24 cellular contexts compared by ENCODE assay signal in genomic region chr3:127686512-127686894, GRCh38. TPM values are rescaled to one million over a fixed set of nuclear protein-coding genes. Genes with fewer than 3 reads are reported as not detected.
DNase-seq lines count a peak whose midpoint lies in the region; ATAC-seq, FAIRE-seq and TF ChIP-seq lines count a peak whose summit lies in the region.
"Had no signal": no experiment of that assay in that cellular context is flagged by ENCODE, and none has a peak within 500 bp of the region (broad histone marks: within the 10 kb centered on the region; RNA-seq: fewer than 3 reads in every experiment).

No MANE protein-coding gene starts in this region.

- SMC1A ChIA-PET in GM12878 (lab: Charles Lee; ENCODE audit: uncharacterized antibody, unreplicated experiment) = no interaction called here

- no peaks in the 10 kb centered on the region for H3K9me3 ChIP-seq in CD8-positive, alpha-beta T cell (ENCODE audit: low read length)
- no peaks in the 10 kb centered on the region for H3K9me3 ChIP-seq in GM12878 (replicated peaks; ENCODE audit: control insufficient read depth, insufficient read depth, low read length)
- no peaks in the 10 kb centered on the region for H3K9me3 ChIP-seq in ascending aorta
- H3K9me3 ChIP-seq: A549, BE2C had no signal

- H3K36me3 Mint-ChIP-seq in CD8-positive, alpha-beta T cell = no peaks in the 10 kb centered on the region
- no peaks in the 10 kb centered on the region for H3K36me3 Mint-ChIP-seq in nephron progenitor cell (ENCODE audit: low read depth)

- peak; percentile 6 for TF ChIP-seq CTCF in CD8-positive, alpha-beta T cell (IDR thresholded peaks at IDR 0.05)
- TF ChIP-seq CTCF in GM12878 (IDR thresholded peaks at IDR 0.05 in 2 of 3, conservative IDR thresholded peaks at IDR 0.05 in 1 of 3; ENCODE audit: control insufficient read depth in 2 of 3, extremely low read depth in 1 of 3, insufficient read depth in 1 of 3, low read depth in 3 of 3, low read length in 3 of 3) (no peak), ascending aorta (IDR thresholded peaks at IDR 0.05) (no peak), nephron progenitor cell (IDR thresholded peaks at IDR 0.05) (no peak)

- H3K4me1 ChIP-seq in CD8-positive, alpha-beta T cell (ENCODE audit: insufficient read depth, low read length) = peaks cover 6% of the 10 kb centered on the region
- H3K4me1 ChIP-seq in GM12878 (ENCODE audit: control insufficient read depth, insufficient read depth, low read length) (peaks cover 21% of the 10 kb centered on the region), ascending aorta (peaks cover 29 to 32% of the 10 kb centered on the region in 2 donors)
- H3K4me1 ChIP-seq: BE2C had no signal

- RAD21 ChIA-PET in GM12878 (lab: Charles Lee; ENCODE audit: unreplicated experiment) = no interaction called here

- peaks cover 11% of the 10 kb centered on the region for H3K4me1 Mint-ChIP-seq in CD8-positive, alpha-beta T cell (ENCODE audit: low read depth)
- peaks cover 16% of the 10 kb centered on the region for H3K4me1 Mint-ChIP-seq in nephron progenitor cell

- H4K20me1 ChIP-seq in GM12878 (ENCODE audit: control insufficient read depth, insufficient read depth) = no peaks in the 10 kb centered on the region
- H4K20me1 ChIP-seq: BLaER1 treated with 17β-estradiol and CSF1 and Interleukin-3, amounts not matched to agents 10 nM and 100 nM had no signal

- no peaks in the 10 kb centered on the region for H3K79me2 ChIP-seq in GM12878 (ENCODE audit: control insufficient read depth, insufficient read depth, low read length)

- POLR2A ChIA-PET in CD8-positive, alpha-beta T cell (lab: Charles Lee) = no interaction called here
- POLR2A ChIA-PET in GM12878 (lab: Charles Lee) = no interaction called here

- no peak for ATAC-seq in CD8-positive, alpha-beta T cell
- ATAC-seq in GM12878 = no peak
- ATAC-seq: A549, HCT116 had no signal

- intact Hi-C loops in CD8-positive, alpha-beta T cell (cut with DNase I, micrococcal nuclease) = no loop called here
- intact Hi-C loops in GM12878 (cut with micrococcal nuclease; ENCODE audit: unreplicated experiment) (no loop called here), ascending aorta (cut with DNase I) (no loop called here)

- DNase-seq in CD8-positive, alpha-beta T cell = no peak
- DNase-seq in GM19239 (ENCODE audit: insufficient read length, low spot score) (no peak), GM12878 (ENCODE audit: low read depth, low spot score) (no peak), urothelium cell line (ENCODE audit: low spot score) (no peak), occipital lobe (lab: John Stamatoyannopoulos, UW) (no peak), ascending aorta (ENCODE audit: low spot score in 2 of 2) (no peak), nephron progenitor cell (no peak)
- DNase-seq: 8988T; ACHN; AML-193; BE2C; Calu3; CD4-positive, alpha-beta T cell; COR-L47; DMS53; DMS79 treated with DMSO at 0.1 percent for 48 hours; GF-D8; GM23248; H9; HFFc6 had no signal

- peak; percentile 35 for FAIRE-seq in GM19239 (lab: Jason Lieb, UNC)
- FAIRE-seq in GM12878 (lab: Jason Lieb, UNC) = no peak
- peak; percentile 9 for FAIRE-seq in urothelium cell line (lab: Jason Lieb, UNC)
- FAIRE-seq: A549 had no signal

- TF ChIP-seq RAD21 in GM12878 (IDR thresholded peaks at IDR 0.05; ENCODE audit: insufficient read depth, low read depth, low read length) = no peak

- no peaks in the 10 kb centered on the region for H3K36me3 ChIP-seq in CD8-positive, alpha-beta T cell (ENCODE audit: insufficient read depth, low read length)
- peaks cover 3 to 7% of the 10 kb centered on the region in 2 experiments; a peak in 3 of 4 replicates for H3K36me3 ChIP-seq in GM12878 (ENCODE audit: control insufficient read depth in 2 of 2, insufficient read depth in 2 of 2, low read length in 1 of 2)
- H3K36me3 ChIP-seq in ascending aorta = no peaks in the 10 kb centered on the region
- H3K36me3 ChIP-seq: BE2C; BLaER1 treated with 17β-estradiol and CSF1 and Interleukin-3, amounts not matched to agents 10 nM and 100 nM had no signal

- H3K27me3 Mint-ChIP-seq in CD8-positive, alpha-beta T cell (ENCODE audit: low read depth) = no peaks in the 10 kb centered on the region
- H3K27me3 Mint-ChIP-seq in nephron progenitor cell (ENCODE audit: low read depth, poor library complexity) = no peaks in the 10 kb centered on the region
- H3K27me3 Mint-ChIP-seq: CD4-positive, alpha-beta T cell had no signal

- H3K9me3 Mint-ChIP-seq in CD8-positive, alpha-beta T cell = no peaks in the 10 kb centered on the region
- H3K9me3 Mint-ChIP-seq in nephron progenitor cell = no peaks in the 10 kb centered on the region
- H3K9me3 Mint-ChIP-seq: CD14-positive monocyte; CD4-positive, alpha-beta T cell; H9; HFFc6 had no signal

- H3K9ac ChIP-seq in GM12878 (ENCODE audit: control insufficient read depth, insufficient read depth, low read length) = no peak overlapping the region
- H3K9ac ChIP-seq: BLaER1 treated with 17β-estradiol and CSF1 and Interleukin-3, amounts not matched to agents 10 nM and 100 nM; GM23248 had no signal

- no peaks in the 10 kb centered on the region for H3K27me3 ChIP-seq in CD8-positive, alpha-beta T cell (ENCODE audit: insufficient read depth, low read length)
- H3K27me3 ChIP-seq in GM12878 (replicated peaks in 1 of 2; ENCODE audit: control insufficient read depth in 2 of 2, insufficient read depth in 2 of 2, low read length in 1 of 2) (no peaks in the 10 kb centered on the region), ascending aorta (no peaks in the 10 kb centered on the region)
- H3K27me3 ChIP-seq: BE2C; BLaER1 treated with 17β-estradiol and CSF1 and Interleukin-3, amounts not matched to agents 10 nM and 100 nM had no signal

- H3K27ac Mint-ChIP-seq in CD8-positive, alpha-beta T cell = no peak overlapping the region
- H3K27ac Mint-ChIP-seq in nephron progenitor cell = no peak overlapping the region
- H3K27ac Mint-ChIP-seq: CD14-positive monocyte; CD4-positive, alpha-beta T cell; H9; HFFc6 had no signal

- no peak overlapping the region for H3K4me2 ChIP-seq in GM12878 (ENCODE audit: control insufficient read depth, insufficient read depth)
- H3K4me2 ChIP-seq: A549; BLaER1 treated with 17β-estradiol and CSF1 and Interleukin-3, amounts not matched to agents 10 nM and 100 nM had no signal

- H3K4me3 ChIP-seq in CD8-positive, alpha-beta T cell (ENCODE audit: low read depth, low read length) = no peak overlapping the region
- no peak overlapping the region for H3K4me3 ChIP-seq in GM12878
- H3K4me3 ChIP-seq in ascending aorta = no peak overlapping the region
- H3K4me3 ChIP-seq: A549; BLaER1 treated with 17β-estradiol and CSF1 and Interleukin-3, amounts not matched to agents 10 nM and 100 nM; GM23248 had no signal

- in situ Hi-C loops in GM12878 (cut with MboI) = no loop called here

- no TSS peak for BruUV-seq in GM12878 (replicated peaks; lab: Mats Ljungman, UMichigan)

- TF ChIP-seq POLR2A in GM12878 (IDR thresholded peaks at IDR 0.05; ENCODE audit: low read depth, low read length) = no peak

- H3K4me3 Mint-ChIP-seq in CD8-positive, alpha-beta T cell = no peak overlapping the region
- H3K4me3 Mint-ChIP-seq in nephron progenitor cell = no peak overlapping the region
- H3K4me3 Mint-ChIP-seq: CD14-positive monocyte; CD4-positive, alpha-beta T cell; H9; HFFc6 had no signal

- H3K27ac ChIP-seq in CD8-positive, alpha-beta T cell (ENCODE audit: low read depth, low read length) = no peak overlapping the region
- H3K27ac ChIP-seq in GM12878 (ENCODE audit: control insufficient read depth, insufficient read depth) = no peak overlapping the region
- no peak overlapping the region for H3K27ac ChIP-seq in ascending aorta
- H3K27ac ChIP-seq: A549; BLaER1 treated with 17β-estradiol and CSF1 and Interleukin-3, amounts not matched to agents 10 nM and 100 nM; GM23248 had no signal

- no peak for TF ChIP-seq EP300 in GM12878 (IDR thresholded peaks at IDR 0.05; ENCODE audit: borderline replicate concordance in 1 of 2, control insufficient read depth in 1 of 2, low read depth in 2 of 2, low read length in 2 of 2)

- no peak overlapping the region for H2AFZ ChIP-seq in GM12878 (ENCODE audit: control insufficient read depth, low read depth, low read length)
- H2AFZ ChIP-seq: GM23248 had no signal

- CTCF ChIA-PET in CD8-positive, alpha-beta T cell (lab: Charles Lee) = no interaction called here
- CTCF ChIA-PET in GM12878 (lab: Yijun Ruan, JAX) = no interaction called here

RNA-seq across cellular contexts. Expression of gene ABTB1, which starts 13.8 kb away (rescaled TPM):
- total RNA-seq in CD8-positive, alpha-beta T cell = 10 to 100 TPM; 86.0 to 88.1 TPM
- 15.1 and 16.1 TPM in 2 replicates for total RNA-seq in GM12878 (2013; cell fraction: nucleolus; rRNA removed)
- total RNA-seq in GM12878 (2014; rRNA removed) (5.7 and 7.1 TPM in 2 replicates), GM12878 (2014; rRNA removed; fragmentation: Illumina TruSeq; extraction: Trizol) (1.9 and 2.1 TPM in 2 replicates), GM12878 (2021) (10.1 and 10.6 TPM in 2 replicates), occipital lobe (4.7 TPM), ascending aorta (61.7 TPM)
- polyA plus RNA-seq in GM12878 (2011; ENCODE audit: low read depth) = 5.6 TPM
- polyA plus RNA-seq in GM12878 (2011; rRNA removed) (4.1 and 7.2 TPM in 2 replicates), GM12878 (2014; fragmentation: Illumina TruSeq; extraction: Trizol) (1.0 and 2.4 TPM in 2 replicates), GM12878 (2014; fragmentation: Nextera tagmentation; extraction: Ambion mirVana) (under 1 TPM; 0.11 to 0.31 TPM), GM12878 (2014; rRNA removed) (10.2 and 12.9 TPM in 2 replicates), GM12878 (2016; fragmentation: Nextera tagmentation; extraction: Ambion mirVana) (1 to 10 TPM; 7.7 to 9.2 TPM)
- polyA plus RNA-seq in GM12878 (2011; cell fraction: cytosol; rRNA removed) = 8.9 and 12.4 TPM in 2 replicates
- polyA plus RNA-seq in GM12878 (2011; cell fraction: nucleus; rRNA removed) = 53.7 and 56.1 TPM in 2 replicates
- polyA plus RNA-seq in GM12878 (2012) = 13.6 and 13.8 TPM in 2 replicates
- polyA minus RNA-seq in GM12878 (2011; rRNA and poly(A)+ RNA removed) = 6.8 and 8.2 TPM in 2 replicates
- polyA minus RNA-seq in GM12878 (2011; cell fraction: cytosol; rRNA and poly(A)+ RNA removed) = 1.9 and 5.0 TPM in 2 replicates
- polyA minus RNA-seq in GM12878 (2011; cell fraction: nucleus; rRNA and poly(A)+ RNA removed) = 9.6 and 12.6 TPM in 2 replicates

RNA-seq across cellular contexts. Expression of gene PODXL2, which starts 57.5 kb away (rescaled TPM):
- total RNA-seq in CD8-positive, alpha-beta T cell = 1 to 10 TPM; 2.7 to 3.2 TPM
- total RNA-seq in GM12878 (2013; cell fraction: nucleolus; rRNA removed) = not detected in 2 replicates
- total RNA-seq in GM12878 (2014; rRNA removed) (21.0 and 24.3 TPM in 2 replicates), GM12878 (2014; rRNA removed; fragmentation: Illumina TruSeq; extraction: Trizol) (12.4 and 13.2 TPM in 2 replicates), GM12878 (2021) (22.2 and 24.4 TPM in 2 replicates), occipital lobe (160 TPM), ascending aorta (1.6 TPM)
- 0.43 TPM for polyA plus RNA-seq in GM12878 (2011; ENCODE audit: low read depth)
- polyA plus RNA-seq in GM12878 (2011; rRNA removed) (not detected in 2 replicates), GM12878 (2014; fragmentation: Illumina TruSeq; extraction: Trizol) (6.9 and 10.3 TPM in 2 replicates), GM12878 (2014; fragmentation: Nextera tagmentation; extraction: Ambion mirVana) (under 1 TPM in 1 of 2 experiments, not detected in 1; 0.03 TPM), GM12878 (2014; rRNA removed) (22.5 and 25.4 TPM in 2 replicates), GM12878 (2016; fragmentation: Nextera tagmentation; extraction: Ambion mirVana) (10 to 100 TPM; 12.0 to 14.0 TPM)
- polyA plus RNA-seq in GM12878 (2011; cell fraction: cytosol; rRNA removed) = not detected in 2 replicates
- polyA plus RNA-seq in GM12878 (2011; cell fraction: nucleus; rRNA removed) = not detected in 2 replicates
- 1.3 and 2.1 TPM in 2 replicates for polyA plus RNA-seq in GM12878 (2012)
- not detected in 2 replicates for polyA minus RNA-seq in GM12878 (2011; rRNA and poly(A)+ RNA removed)
- 0.62 TPM in 1 of 2 replicates, not detected in the other for polyA minus RNA-seq in GM12878 (2011; cell fraction: cytosol; rRNA and poly(A)+ RNA removed)
- 0.19 TPM in 1 of 2 replicates, not detected in the other for polyA minus RNA-seq in GM12878 (2011; cell fraction: nucleus; rRNA and poly(A)+ RNA removed)
